Comparison of ENCODE assay signal across 13 cellular contexts in the genomic region with DNA sequence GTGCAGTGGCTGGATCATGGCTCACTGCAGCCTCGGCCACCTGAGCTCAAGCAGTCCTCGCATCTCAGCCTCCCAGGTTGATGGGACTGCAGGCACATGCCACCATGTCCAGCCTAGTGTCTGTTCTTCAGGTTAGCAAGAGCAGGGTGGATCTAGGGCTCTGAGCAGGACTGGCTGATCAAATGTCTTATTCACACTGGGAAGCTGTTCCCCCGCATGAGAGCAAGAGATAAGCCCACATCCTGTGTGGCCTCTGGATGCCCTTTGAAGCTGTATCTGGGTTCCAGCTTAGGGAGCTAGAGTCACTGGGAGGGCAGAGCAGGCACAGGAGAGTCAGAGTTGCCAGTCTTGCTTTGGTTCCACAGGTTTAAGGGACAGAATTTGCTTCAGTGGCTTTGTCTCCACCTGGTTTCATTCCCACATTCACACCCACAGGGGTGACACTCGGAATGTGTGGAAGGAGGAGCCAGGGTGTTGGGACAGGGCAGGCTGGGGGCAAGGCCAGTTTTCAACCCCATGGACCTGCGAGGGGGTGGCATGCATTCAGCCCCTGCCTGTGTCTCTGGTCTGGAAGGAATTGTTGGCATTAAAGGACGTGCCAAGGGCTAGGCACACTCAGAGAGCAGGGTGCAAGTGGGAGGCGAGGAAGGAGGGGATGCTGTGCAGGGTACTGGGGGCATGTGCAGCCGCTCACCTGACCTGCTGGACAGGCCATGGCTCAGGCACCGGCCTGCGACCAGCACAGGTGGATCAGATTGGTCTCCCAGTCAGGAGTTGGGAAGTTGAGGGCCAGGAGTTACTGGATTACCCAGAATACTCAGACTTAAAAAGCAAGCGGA. TPM values are rescaled to one million over a fixed set of nuclear protein-coding genes. Genes with fewer than 3 reads are reported as not detected.
DNase-seq lines count a peak whose midpoint lies in the region; ATAC-seq and TF ChIP-seq lines count a peak whose summit lies in the region.
"Had no signal": no experiment of that assay in that cellular context is flagged by ENCODE, and none has a peak within 500 bp of the region (broad histone marks: within the 10 kb centered on the region; RNA-seq: fewer than 3 reads in every experiment).

No MANE protein-coding gene starts in this region.

- CTCF ChIA-PET in activated CD8-positive, alpha-beta memory T cell treated with anti-CD3 and anti-CD28 coated beads, Interleukin-2, amount 10 ng/mL, durations not matched to agents 7 days and 5 days (lab: Charles Lee), result interaction anchor here (0.5 to 2.9 kb wide), 3 partner anchors 10 to 44 kb away, joined by 3 to 8 read pairs (median 4); no protein-coding TSS in a partner anchor

- peaks cover 47% of the 10 kb centered on the region for H3K36me3 Mint-ChIP-seq in activated CD8-positive, alpha-beta memory T cell treated with anti-CD3 and anti-CD28 coated beads, Interleukin-2, amount 10 ng/mL, durations not matched to agents 7 days and 5 days
- peaks cover 15% of the 10 kb centered on the region for H3K36me3 Mint-ChIP-seq in activated naive CD8-positive, alpha-beta T cell treated with anti-CD3 and anti-CD28 coated beads, Interleukin-2, amount 50 U/mL, for 24 hours (ENCODE audit: low read depth)

- no peaks in the 10 kb centered on the region for H3K9me3 Mint-ChIP-seq in activated CD8-positive, alpha-beta memory T cell treated with anti-CD3 and anti-CD28 coated beads, Interleukin-2, amount 10 ng/mL, durations not matched to agents 7 days and 5 days (ENCODE audit: low read depth)
- peaks cover 5% of the 10 kb centered on the region for H3K9me3 Mint-ChIP-seq in activated naive CD8-positive, alpha-beta T cell treated with anti-CD3 and anti-CD28 coated beads, Interleukin-2, amount 50 U/mL, for 24 hours

- no peaks in the 10 kb centered on the region for H3K27me3 Mint-ChIP-seq in activated CD8-positive, alpha-beta memory T cell treated with anti-CD3 and anti-CD28 coated beads, Interleukin-2, amount 10 ng/mL, durations not matched to agents 7 days and 5 days
- H3K27me3 Mint-ChIP-seq in activated naive CD8-positive, alpha-beta T cell treated with anti-CD3 and anti-CD28 coated beads, Interleukin-2, amount 50 U/mL, for 24 hours, result no peaks in the 10 kb centered on the region

- TF ChIP-seq POLR2A in NB4 (IDR thresholded peaks at IDR 0.05; ENCODE audit: extremely low read depth, insufficient read length) (no peak), sigmoid colon (IDR thresholded peaks at IDR 0.05) (no peak)

- H3K4me3 Mint-ChIP-seq in activated CD8-positive, alpha-beta memory T cell treated with anti-CD3 and anti-CD28 coated beads, Interleukin-2, amount 10 ng/mL, durations not matched to agents 7 days and 5 days, result no peak overlapping the region
- no peak overlapping the region for H3K4me3 Mint-ChIP-seq in activated naive CD8-positive, alpha-beta T cell treated with anti-CD3 and anti-CD28 coated beads, Interleukin-2, amount 50 U/mL, for 24 hours

- H3K27me3 ChIP-seq in sigmoid colon, result no peaks in the 10 kb centered on the region
- H3K27me3 ChIP-seq: colonic mucosa, ovary had no signal

- intact Hi-C loops in sigmoid colon (cut with DNase I), result no loop called here

- DNase-seq in activated CD8-positive, alpha-beta memory T cell treated with anti-CD3 and anti-CD28 coated beads, Interleukin-2, amount 10 ng/mL, durations not matched to agents 7 days and 5 days, result peak; percentile 59
- DNase-seq in activated CD8-positive, alpha-beta memory T cell treated with anti-CD3 and anti-CD28 coated beads, Interleukin-2, amount 50 U/mL, for 48 hours, result no peak
- DNase-seq in NB4 (ENCODE audit: low read depth), result peak; percentile 66
- DNase-seq in activated naive CD8-positive, alpha-beta T cell treated with anti-CD3 and anti-CD28 coated beads, Interleukin-2, amount 50 U/mL, for 24 hours, result peak; percentile 25
- peak; percentile 38 for DNase-seq in sigmoid colon
- no peak for DNase-seq in stimulated activated CD4-positive, alpha-beta T cell treated with anti-CD3 and anti-CD28 coated beads, Interleukin-12 subunit alpha, Interleukin-12 subunit beta, amount 100 ng/mL, for 4 hours
- DNase-seq: colonic mucosa; NCI-H2081 treated with DMSO at 0.1 percent for 48 hours; NK-92 treated with Interleukin-12 subunit alpha and Interleukin-12 subunit beta, amount 100 ng/mL, for 24 hours; ovary; trophoblast cell had no signal

- TF ChIP-seq EP300 in sigmoid colon (IDR thresholded peaks at IDR 0.05), result no peak

- H3K9me3 ChIP-seq in sigmoid colon, result no peaks in the 10 kb centered on the region
- H3K9me3 ChIP-seq: colonic mucosa, ovary had no signal

- no peaks in the 10 kb centered on the region for H3K4me1 ChIP-seq in sigmoid colon
- H3K4me1 ChIP-seq: colonic mucosa had no signal

- peak; percentile 60 for ATAC-seq in activated CD8-positive, alpha-beta memory T cell treated with anti-CD3 and anti-CD28 coated beads, Interleukin-2, amount 10 ng/mL, durations not matched to agents 7 days and 5 days
- peak; percentile 91 for ATAC-seq in activated naive CD8-positive, alpha-beta T cell treated with anti-CD3 and anti-CD28 coated beads, Interleukin-2, amount 50 U/mL, for 24 hours
- ATAC-seq in HG03571 (IDR thresholded peaks at IDR 0.05; ENCODE audit: unreplicated experiment), result no peak
- ATAC-seq in HG03108 (IDR thresholded peaks at IDR 0.05; ENCODE audit: unreplicated experiment), result no peak

- peaks cover 51% of the 10 kb centered on the region for H3K4me1 Mint-ChIP-seq in activated CD8-positive, alpha-beta memory T cell treated with anti-CD3 and anti-CD28 coated beads, Interleukin-2, amount 10 ng/mL, durations not matched to agents 7 days and 5 days
- H3K4me1 Mint-ChIP-seq in activated naive CD8-positive, alpha-beta T cell treated with anti-CD3 and anti-CD28 coated beads, Interleukin-2, amount 50 U/mL, for 24 hours, result peaks cover 49% of the 10 kb centered on the region

- H3K4me3 ChIP-seq in NB4 (ENCODE audit: low read depth, low read length), result no peak overlapping the region
- no peak overlapping the region for H3K4me3 ChIP-seq in sigmoid colon
- H3K4me3 ChIP-seq: colonic mucosa, ovary had no signal

- H3K27ac Mint-ChIP-seq in activated CD8-positive, alpha-beta memory T cell treated with anti-CD3 and anti-CD28 coated beads, Interleukin-2, amount 10 ng/mL, durations not matched to agents 7 days and 5 days, result no peak overlapping the region
- H3K27ac Mint-ChIP-seq in activated naive CD8-positive, alpha-beta T cell treated with anti-CD3 and anti-CD28 coated beads, Interleukin-2, amount 50 U/mL, for 24 hours, result no peak overlapping the region

- no peak overlapping the region for H3K27ac ChIP-seq in sigmoid colon
- H3K27ac ChIP-seq: colonic mucosa, ovary had no signal

- H3K36me3 ChIP-seq in sigmoid colon, result peaks cover 0 to 12% (median 2%) of the 10 kb centered on the region in 4 donors
- H3K36me3 ChIP-seq: colonic mucosa, ovary had no signal

- no peak for TF ChIP-seq CTCF in NB4 (IDR thresholded peaks at IDR 0.05; ENCODE audit: low read depth, low read length)
- no peak for TF ChIP-seq CTCF in sigmoid colon (IDR thresholded peaks at IDR 0.05)

- 92 to 95% methylated on average over 11 of the region's 11 CpGs for WGBS in sigmoid colon, 2 donors

RNA-seq across cellular contexts. Expression of a gene that starts 24.5 kb away (rescaled TPM):
- 10 to 100 TPM; 82.3 to 90.5 TPM for total RNA-seq in activated CD8-positive, alpha-beta memory T cell treated with anti-CD3 and anti-CD28 coated beads, Interleukin-2, amount 10 ng/mL, durations not matched to agents 7 days and 5 days
- 10 to 100 TPM; 30.0 to 39.2 (median 37.4) TPM for total RNA-seq in sigmoid colon
- polyA plus RNA-seq in sigmoid colon, result 100 to 1,000 TPM in 1 of 3 donors, 10 to 100 TPM in 2; 49.7 to 113 (median 55.3) TPM

RNA-seq across cellular contexts. Expression of a gene that starts 37.6 kb away (rescaled TPM):
- 100 to 1,000 TPM in 1 of 2 experiments, 10 to 100 TPM in 1; 85.8 to 115 TPM for total RNA-seq in activated CD8-positive, alpha-beta memory T cell treated with anti-CD3 and anti-CD28 coated beads, Interleukin-2, amount 10 ng/mL, durations not matched to agents 7 days and 5 days
- total RNA-seq in sigmoid colon, result 100 to 1,000 TPM in 1 of 4 donors, 10 to 100 TPM in 3; 71.2 to 130 (median 81.2) TPM
- 10 to 100 TPM; 48.0 to 85.0 (median 51.3) TPM for polyA plus RNA-seq in sigmoid colon

Comparison
In these comparisons a context has a peak if more than half of its experiments do, and no peak if none do; other contexts are left out.
1. DNase-seq: peak in activated CD8-positive, alpha-beta memory T cell treated with anti-CD3 and anti-CD28 coated beads, Interleukin-2, amount 10 ng/mL, durations not matched to agents 7 days and 5 days (single experiment), NB4 (single experiment), activated naive CD8-positive, alpha-beta T cell treated with anti-CD3 and anti-CD28 coated beads, Interleukin-2, amount 50 U/mL, for 24 hours (single experiment) and sigmoid colon (single experiment); none in activated CD8-positive, alpha-beta memory T cell treated with anti-CD3 and anti-CD28 coated beads, Interleukin-2, amount 50 U/mL, for 48 hours (single experiment) and stimulated activated CD4-positive, alpha-beta T cell treated with anti-CD3 and anti-CD28 coated beads, Interleukin-12 subunit alpha, Interleukin-12 subunit beta, amount 100 ng/mL, for 4 hours (single experiment).
2. ATAC-seq: peak in activated CD8-positive, alpha-beta memory T cell treated with anti-CD3 and anti-CD28 coated beads, Interleukin-2, amount 10 ng/mL, durations not matched to agents 7 days and 5 days (single experiment) and activated naive CD8-positive, alpha-beta T cell treated with anti-CD3 and anti-CD28 coated beads, Interleukin-2, amount 50 U/mL, for 24 hours (single experiment); none in HG03571 (single experiment) and HG03108 (single experiment).